ENCODE assay signal across 24 cellular contexts in genomic region chr21:43280949-43281633, GRCh38.
DNase-seq lines count a peak whose midpoint lies in the region; ATAC-seq, FAIRE-seq and TF ChIP-seq lines count a peak whose summit lies in the region.
"Had no signal": no experiment of that assay in that cellular context is flagged by ENCODE, and none has a peak within 500 bp of the region (broad histone marks: within the 10 kb centered on the region; RNA-seq: fewer than 3 reads in every experiment).

No MANE protein-coding gene starts in this region.

- no peaks in the 10 kb centered on the region for H3K27me3 ChIP-seq in H7 (ENCODE audit: control insufficient read depth, insufficient read depth, low read length)
- H3K27me3 ChIP-seq in spleen (replicated peaks in 1 of 7) = peaks cover 0 to 34% (median 0%) of the 10 kb centered on the region in 7 donors
- H3K27me3 ChIP-seq in brain microvascular endothelial cell (replicated peaks) = peaks cover 4% of the 10 kb centered on the region
- H3K27me3 ChIP-seq: ascending aorta had no signal

- no peak for DNase-seq in activated CD4-positive, alpha-beta T cell treated with anti-CD3 and anti-CD28 coated beads, Interleukin-2, amount 10 ng/mL, durations not matched to agents 7 days and 5 days
- no peak for DNase-seq in activated CD4-positive, alpha-beta T cell treated with anti-CD3 and anti-CD28 coated beads, Interleukin-2, amount 50 U/mL, for 1 hour
- DNase-seq in H7 (peak; percentile 63), spleen (peak; percentile 43), hypothalamus (lab: John Stamatoyannopoulos, UW) (no peak), urothelium cell line (ENCODE audit: low spot score) (no peak), brain microvascular endothelial cell (no peak)
- DNase-seq in activated naive CD8-positive, alpha-beta T cell treated with anti-CD3 and anti-CD28 coated beads, Interleukin-2, amount 50 U/mL, for 24 hours = no peak
- DNase-seq: activated naive CD4-positive, alpha-beta T cell treated with anti-CD3 and anti-CD28 coated beads, Interleukin-2, amount 50 U/mL, for 16 hours; activated T-cell treated with anti-CD3 and anti-CD28 coated beads, Interleukin-2, amount 50 U/mL, for 24 hours; central memory CD4-positive, alpha-beta T cell; COR-L47; mesendoderm; NCI-H1048; NCI-H187 treated with DMSO at 0.1 percent for 48 hours; NCI-H226; NCI-H774; PC-3 had no signal

- ATAC-seq in activated naive CD8-positive, alpha-beta T cell treated with anti-CD3 and anti-CD28 coated beads, Interleukin-2, amount 50 U/mL, for 24 hours = peak; percentile 67
- ATAC-seq: activated CD4-positive, CD25-positive, alpha-beta regulatory T cell treated with anti-CD3 and anti-CD28 coated beads, Interleukin-2, amount 50 U/mL, for 24 hours; PC-3 had no signal

- in situ Hi-C loops in brain microvascular endothelial cell (cut with HindIII; ENCODE audit: low pct_ligation_motif_present, low sequenced_read_pairs) = no loop called here

- no peaks in the 10 kb centered on the region for H3K36me3 Mint-ChIP-seq in activated CD4-positive, alpha-beta T cell treated with anti-CD3 and anti-CD28 coated beads, Interleukin-2, amount 10 ng/mL, durations not matched to agents 7 days and 5 days (ENCODE audit: low read depth)
- no peaks in the 10 kb centered on the region for H3K36me3 Mint-ChIP-seq in activated naive CD8-positive, alpha-beta T cell treated with anti-CD3 and anti-CD28 coated beads, Interleukin-2, amount 50 U/mL, for 24 hours (ENCODE audit: low read depth)

- CTCF ChIA-PET in activated CD4-positive, alpha-beta T cell treated with anti-CD3 and anti-CD28 coated beads, Interleukin-2, amount 10 ng/mL, durations not matched to agents 7 days and 5 days (lab: Charles Lee) = no interaction called here

- H3K4me3 ChIP-seq in H7 (ENCODE audit: insufficient read depth, low read depth, low read length) = no peak overlapping the region
- H3K4me3 ChIP-seq in spleen = no peak overlapping the region
- no peak overlapping the region for H3K4me3 ChIP-seq in brain microvascular endothelial cell (ENCODE audit: low read depth, low read length)
- H3K4me3 ChIP-seq: ascending aorta, psoas muscle had no signal

- FAIRE-seq in urothelium cell line (lab: Jason Lieb, UNC) = no peak
- FAIRE-seq: GM12892, H1, TTC549 had no signal

- peaks cover 0 to 5% (median 0%) of the 10 kb centered on the region in 6 donors for H3K4me1 ChIP-seq in spleen
- H3K4me1 ChIP-seq: ascending aorta, psoas muscle had no signal

- TF ChIP-seq POLR2A in spleen (IDR thresholded peaks at IDR 0.05) = no peak

- H3K27ac Mint-ChIP-seq in activated CD4-positive, alpha-beta T cell treated with anti-CD3 and anti-CD28 coated beads, Interleukin-2, amount 10 ng/mL, durations not matched to agents 7 days and 5 days = peak overlapping the region; percentile 20
- H3K27ac Mint-ChIP-seq in activated naive CD8-positive, alpha-beta T cell treated with anti-CD3 and anti-CD28 coated beads, Interleukin-2, amount 50 U/mL, for 24 hours = no peak overlapping the region
- H3K27ac Mint-ChIP-seq: activated T-cell treated with anti-CD3 and anti-CD28 coated beads, Interleukin-2, amount 50 U/mL, for 24 hours had no signal

- no peaks in the 10 kb centered on the region for H3K9me3 ChIP-seq in spleen
- H3K9me3 ChIP-seq: ascending aorta, psoas muscle had no signal

- peaks cover 8% of the 10 kb centered on the region for H3K27me3 Mint-ChIP-seq in activated CD4-positive, alpha-beta T cell treated with anti-CD3 and anti-CD28 coated beads, Interleukin-2, amount 10 ng/mL, durations not matched to agents 7 days and 5 days
- H3K27me3 Mint-ChIP-seq in activated naive CD8-positive, alpha-beta T cell treated with anti-CD3 and anti-CD28 coated beads, Interleukin-2, amount 50 U/mL, for 24 hours = peaks cover 10% of the 10 kb centered on the region

- intact Hi-C loops in spleen (cut with DNase I; ENCODE audit: low total_unique reads) = no loop called here

- 65 to 76% (median 72%) methylated on average over 13 to 17 of the region's 17 CpGs for WGBS in spleen, 5 donors

- no peak for TF ChIP-seq CTCF in spleen (IDR thresholded peaks at IDR 0.05 in 8 of 11, conservative IDR thresholded peaks at IDR 0.05 in 3 of 11)
- no peak for TF ChIP-seq CTCF in brain microvascular endothelial cell (IDR thresholded peaks at IDR 0.05; ENCODE audit: low read depth, low read length, missing control alignments)

- H3K36me3 ChIP-seq in H7 (replicated peaks; ENCODE audit: control insufficient read depth, insufficient read depth, low read length) = no peaks in the 10 kb centered on the region
- H3K36me3 ChIP-seq in spleen = no peaks in the 10 kb centered on the region
- H3K36me3 ChIP-seq in brain microvascular endothelial cell (replicated peaks) = no peaks in the 10 kb centered on the region
- H3K36me3 ChIP-seq: ascending aorta had no signal

- no peak overlapping the region for H3K4me3 Mint-ChIP-seq in activated CD4-positive, alpha-beta T cell treated with anti-CD3 and anti-CD28 coated beads, Interleukin-2, amount 10 ng/mL, durations not matched to agents 7 days and 5 days
- no peak overlapping the region for H3K4me3 Mint-ChIP-seq in activated naive CD8-positive, alpha-beta T cell treated with anti-CD3 and anti-CD28 coated beads, Interleukin-2, amount 50 U/mL, for 24 hours
- H3K4me3 Mint-ChIP-seq: activated T-cell treated with anti-CD3 and anti-CD28 coated beads, Interleukin-2, amount 50 U/mL, for 24 hours had no signal

- no peaks in the 10 kb centered on the region for H3K4me1 Mint-ChIP-seq in activated CD4-positive, alpha-beta T cell treated with anti-CD3 and anti-CD28 coated beads, Interleukin-2, amount 10 ng/mL, durations not matched to agents 7 days and 5 days
- peaks cover 8% of the 10 kb centered on the region for H3K4me1 Mint-ChIP-seq in activated naive CD8-positive, alpha-beta T cell treated with anti-CD3 and anti-CD28 coated beads, Interleukin-2, amount 50 U/mL, for 24 hours

- POLR2A ChIA-PET in activated CD4-positive, alpha-beta T cell treated with anti-CD3 and anti-CD28 coated beads, Interleukin-2, amount 10 ng/mL, durations not matched to agents 7 days and 5 days (lab: Charles Lee) = no interaction called here

- no peaks in the 10 kb centered on the region for H3K9me3 Mint-ChIP-seq in activated CD4-positive, alpha-beta T cell treated with anti-CD3 and anti-CD28 coated beads, Interleukin-2, amount 10 ng/mL, durations not matched to agents 7 days and 5 days
- H3K9me3 Mint-ChIP-seq in activated naive CD8-positive, alpha-beta T cell treated with anti-CD3 and anti-CD28 coated beads, Interleukin-2, amount 50 U/mL, for 24 hours = no peaks in the 10 kb centered on the region
- H3K9me3 Mint-ChIP-seq: activated T-cell treated with anti-CD3 and anti-CD28 coated beads, Interleukin-2, amount 50 U/mL, for 24 hours had no signal

- H3K27ac ChIP-seq in spleen = no peak overlapping the region
- H3K27ac ChIP-seq in brain microvascular endothelial cell = no peak overlapping the region
- H3K27ac ChIP-seq: ascending aorta, psoas muscle had no signal

Comparison
In these comparisons a context has a peak if more than half of its experiments do, and no peak if none do; other contexts are left out.
1. DNase-seq: peak in H7 (single experiment) and spleen (single experiment); none in activated CD4-positive, alpha-beta T cell treated with anti-CD3 and anti-CD28 coated beads, Interleukin-2, amount 10 ng/mL, durations not matched to agents 7 days and 5 days (single experiment), activated CD4-positive, alpha-beta T cell treated with anti-CD3 and anti-CD28 coated beads, Interleukin-2, amount 50 U/mL, for 1 hour (single experiment), activated naive CD8-positive, alpha-beta T cell treated with anti-CD3 and anti-CD28 coated beads, Interleukin-2, amount 50 U/mL, for 24 hours (single experiment), hypothalamus (0 of 51), urothelium cell line (single experiment) and brain microvascular endothelial cell (single experiment).